In the genomic region with DNA sequence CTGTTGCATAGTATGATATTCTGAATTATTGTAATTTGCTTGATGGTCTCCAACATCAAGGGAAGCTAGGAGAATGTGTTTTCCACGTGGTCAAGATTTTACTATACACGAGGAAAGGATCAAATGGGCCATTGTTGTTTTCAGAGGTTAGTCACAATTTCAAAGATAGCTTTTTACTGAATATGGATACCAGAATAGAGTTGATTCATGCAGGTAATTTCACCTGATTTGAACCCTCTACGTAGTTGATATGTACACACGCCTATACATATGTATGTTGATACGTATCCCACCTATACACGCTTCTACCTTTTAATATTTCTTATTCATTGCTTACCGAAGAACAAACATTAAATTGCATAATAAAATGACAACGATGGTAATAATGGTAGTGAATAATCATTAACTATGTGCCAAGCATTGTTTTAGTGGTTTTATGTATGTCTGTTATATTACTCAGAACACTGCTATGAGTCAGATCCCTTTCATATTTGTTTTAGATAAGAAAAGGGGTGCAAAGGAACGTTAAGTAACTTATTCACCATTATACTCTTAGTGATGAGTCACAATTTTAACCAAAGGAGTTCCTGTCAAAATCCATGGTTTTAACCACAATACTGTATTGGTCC, we compare ENCODE assay signal across 8 cellular contexts.
A peak's percentile ranks its signal among the peaks of the same experiment; 100 is the strongest.
DNase-seq lines count a peak whose midpoint lies in the region; ATAC-seq and TF ChIP-seq lines count a peak whose summit lies in the region.
"Not testable (repeated sequence)": the region's sequence is repeated elsewhere in the genome, so short reads cannot be mapped to it uniquely, and the experiment has no call there.

No MANE protein-coding gene starts in this region.

- intact Hi-C loops in PC-3 (cut with micrococcal nuclease); right cardiac atrium (cut with DNase I): not testable (repeated sequence)

- 83% methylated on average over 5 of the region's 9 CpGs for WGBS in right cardiac atrium

- not testable (repeated sequence) for TF ChIP-seq CTCF in GM23338 (conservative IDR thresholded peaks at IDR 0.05; ENCODE audit: low read depth in 2 of 2); PC-3 (conservative IDR thresholded peaks at IDR 0.05; ENCODE audit: low read depth, low read length)

- DNase-seq in ACHN (peak; percentile 77), GM23338 (ENCODE audit: low spot score) (peak; percentile 20), PC-3 (peak; percentile 90), dermis blood vessel endothelial cell (peak; percentile 73), non-pigmented ciliary epithelial cell (ENCODE audit: low read depth) (peak; percentile 17)
- not testable (repeated sequence) for DNase-seq in activated naive CD4-positive, alpha-beta T cell treated with anti-CD3 and anti-CD28 coated beads, Interleukin-2, amount 50 U/mL, for 72 hours (ENCODE audit: low spot score in 2 of 2); right cardiac atrium

- H4K20me1 ChIP-seq in GM23338 (replicated peaks; ENCODE audit: insufficient read depth); PC-3 (ENCODE audit: low read length): not testable (repeated sequence)

- H3K36me3 Mint-ChIP-seq in GM23338 (ENCODE audit: low read depth); activated naive CD4-positive, alpha-beta T cell treated with anti-CD3 and anti-CD28 coated beads, Interleukin-2, amount 50 U/mL, for 72 hours: not testable (repeated sequence)

- not testable (repeated sequence) for H3K4me1 ChIP-seq in GM23338 (ENCODE audit: insufficient read depth); PC-3 (ENCODE audit: insufficient read depth, low read length); right cardiac atrium (ENCODE audit: control insufficient read depth, insufficient read depth, low read length)

- not testable (repeated sequence) for H3K4me2 ChIP-seq in GM23338; PC-3 (ENCODE audit: low read length)

- H3K9me3 ChIP-seq in PC-3 (ENCODE audit: low read length); right cardiac atrium (ENCODE audit: control insufficient read depth, low read length): not testable (repeated sequence)

- not testable (repeated sequence) for H3K9me3 Mint-ChIP-seq in GM23338; activated naive CD4-positive, alpha-beta T cell treated with anti-CD3 and anti-CD28 coated beads, Interleukin-2, amount 50 U/mL, for 72 hours

- H2AFZ ChIP-seq in GM23338; PC-3 (ENCODE audit: low read length): not testable (repeated sequence)

- H3K36me3 ChIP-seq in GM23338 (ENCODE audit: insufficient read depth); PC-3 (ENCODE audit: low read depth, low read length): not testable (repeated sequence)

- not testable (repeated sequence) for H3K4me1 Mint-ChIP-seq in GM23338

- not testable (repeated sequence) for H3K27ac Mint-ChIP-seq in GM23338; activated naive CD4-positive, alpha-beta T cell treated with anti-CD3 and anti-CD28 coated beads, Interleukin-2, amount 50 U/mL, for 72 hours

- POLR2A ChIA-PET in PC-3 (lab: Charles Lee; ENCODE audit: unreplicated experiment) = not testable (repeated sequence)

- ATAC-seq in GM23338 = not testable (repeated sequence)
- ATAC-seq in HG03442 (IDR thresholded peaks at IDR 0.05; ENCODE audit: unreplicated experiment) = peak; percentile 51
- peak; percentile 92 for ATAC-seq in PC-3
- peak; percentile 46 to 91 for ATAC-seq in activated naive CD4-positive, alpha-beta T cell treated with anti-CD3 and anti-CD28 coated beads, Interleukin-2, amount 50 U/mL, for 72 hours
- peak; percentile 38 to 80 for ATAC-seq in right cardiac atrium

- H3K9ac ChIP-seq in PC-3 (ENCODE audit: low read length) = not testable (repeated sequence)

- not testable (repeated sequence) for H3F3A ChIP-seq in GM23338 (replicated peaks; ENCODE audit: low read depth); PC-3 (ENCODE audit: low read length, unreplicated experiment)

- H3K79me2 ChIP-seq in GM23338 (replicated peaks; ENCODE audit: insufficient read depth); PC-3 (ENCODE audit: low read length): not testable (repeated sequence)

- not testable (repeated sequence) for H3K27me3 Mint-ChIP-seq in GM23338 (ENCODE audit: insufficient read depth, low read depth, poor library complexity)

- not testable (repeated sequence) for H3K9me2 ChIP-seq in GM23338 (ENCODE audit: insufficient read depth); PC-3 (replicated peaks; ENCODE audit: low read length)

- not testable (repeated sequence) for H3K27me3 ChIP-seq in GM23338 (ENCODE audit: insufficient read depth); PC-3 (ENCODE audit: low read length); right cardiac atrium (ENCODE audit: control insufficient read depth, insufficient read depth)

- not testable (repeated sequence) for BruUV-seq in PC-3 (replicated peaks; lab: Mats Ljungman, UMichigan)

- in situ Hi-C loops in ACHN (cut with HindIII; ENCODE audit: low pct_ligation_motif_present, low pct_unique_long_range_greater_than_20kb, low sequenced_read_pairs) = not testable (repeated sequence)

- H3K4me3 Mint-ChIP-seq in GM23338 = not testable (repeated sequence)

- not testable (repeated sequence) for H3K27ac ChIP-seq in GM23338 (ENCODE audit: low read depth); right cardiac atrium (ENCODE audit: low read length)
- peak overlapping the region; percentile 59 for H3K27ac ChIP-seq in PC-3 (ENCODE audit: low read length)

- CTCF ChIA-PET in PC-3 (lab: Charles Lee) = not testable (repeated sequence)

- not testable (repeated sequence) for H3K4me3 ChIP-seq in GM23338; PC-3 (ENCODE audit: low read length); right cardiac atrium (ENCODE audit: low read length)
